10 cellular contexts compared by ENCODE assay signal in the genomic region with DNA sequence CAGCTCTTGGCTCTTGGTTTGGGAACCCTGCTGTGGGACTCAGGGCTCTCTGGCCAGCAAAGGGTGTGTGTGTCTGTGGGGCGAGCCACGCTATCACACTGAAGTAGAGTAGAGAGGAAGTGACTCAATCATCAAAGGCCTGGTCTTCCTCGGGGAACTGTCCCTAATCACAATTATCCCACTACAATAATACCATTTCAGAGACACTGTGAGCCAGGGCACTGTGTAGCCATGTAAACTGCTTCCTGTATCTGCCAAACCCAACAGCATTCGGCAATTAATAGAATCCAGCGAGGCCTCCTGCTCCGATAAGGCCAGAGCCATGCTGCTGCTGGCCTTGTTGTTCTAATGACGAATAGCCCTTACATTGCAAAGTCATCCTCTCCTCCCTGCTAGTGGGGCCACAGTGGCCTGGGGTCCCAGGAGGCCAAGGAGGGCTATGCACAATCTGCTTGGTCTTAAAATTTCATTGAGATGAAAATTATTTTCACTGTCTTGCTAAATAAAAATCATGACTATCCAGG. TPM values are rescaled to one million over a fixed set of nuclear protein-coding genes. Genes with fewer than 3 reads are reported as not detected.
A peak's percentile ranks its signal among the peaks of the same experiment; 100 is the strongest.
DNase-seq lines count a peak whose midpoint lies in the region; ATAC-seq and TF ChIP-seq lines count a peak whose summit lies in the region.
"Had no signal": no experiment of that assay in that cellular context is flagged by ENCODE, and none has a peak within 500 bp of the region (broad histone marks: within the 10 kb centered on the region; RNA-seq: fewer than 3 reads in every experiment).

No MANE protein-coding gene starts in this region.

- no peak for TF ChIP-seq POLR2A in heart left ventricle (IDR thresholded peaks at IDR 0.05)
- TF ChIP-seq POLR2A in upper lobe of left lung (IDR thresholded peaks at IDR 0.05), result no peak

- H3K27ac ChIP-seq in heart left ventricle, result peak overlapping the region in 9 of 12 donors; percentile 14 to 66 (median 39)
- H3K27ac ChIP-seq in upper lobe of left lung, result peak overlapping the region in 2 of 4 donors; percentile 42 to 53
- H3K27ac ChIP-seq in foreskin keratinocyte, result no peak overlapping the region
- H3K27ac ChIP-seq: pancreas had no signal

- peak in 1 of 4 donors; percentile 15 for TF ChIP-seq EP300 in upper lobe of left lung (IDR thresholded peaks at IDR 0.05)

- ATAC-seq in SK-N-SH treated with all-trans-retinoic acid at 6 μM for 48 hours (peak; percentile 54), heart left ventricle (peak; percentile 64 to 78 (median 74)), upper lobe of left lung (ENCODE audit: low FRiP score in 2 of 2) (peak; percentile 44 to 53), GM21619 (IDR thresholded peaks at IDR 0.05; ENCODE audit: unreplicated experiment) (no peak), foreskin keratinocyte (no peak)

- no peak for TF ChIP-seq CTCF in heart left ventricle (IDR thresholded peaks at IDR 0.05)
- TF ChIP-seq CTCF in upper lobe of left lung (IDR thresholded peaks at IDR 0.05), result no peak
- TF ChIP-seq CTCF in foreskin keratinocyte (conservative IDR thresholded peaks at IDR 0.05), result no peak

- DNase-seq in SIG-M5 treated with dmso at 0.1 percent for 504 hours (lab: John Stamatoyannopoulos, UW; ENCODE audit: unreplicated experiment) (peak; percentile 12), SIG-M5 (lab: John Stamatoyannopoulos, UW) (no peak), heart left ventricle (peak in 2 of 5 donors; percentile 37 to 46), upper lobe of left lung (no peak), foreskin keratinocyte (no peak)
- no peak for DNase-seq in effector CD8-positive, alpha-beta T cell (lab: John Stamatoyannopoulos, UW)
- DNase-seq: 8988T, pancreas had no signal

- H3K27me3 ChIP-seq in heart left ventricle (no peaks in the 10 kb centered on the region), upper lobe of left lung (no peaks in the 10 kb centered on the region), foreskin keratinocyte (no peaks in the 10 kb centered on the region)
- H3K27me3 ChIP-seq: pancreas had no signal

- H3K4me3 ChIP-seq in heart left ventricle (no peak overlapping the region), upper lobe of left lung (no peak overlapping the region)
- H3K4me3 ChIP-seq: pancreas had no signal

- H3K36me3 ChIP-seq in heart left ventricle (no peaks in the 10 kb centered on the region), upper lobe of left lung (no peaks in the 10 kb centered on the region)
- H3K36me3 ChIP-seq: pancreas had no signal

- 14 to 29% (median 20%) methylated on average over 7 of the region's 7 CpGs for WGBS in heart left ventricle, 4 donors
- WGBS in upper lobe of left lung, 2 donors, result 41 to 60% methylated on average over 6 to 7 of the region's 7 CpGs

- H3K4me1 ChIP-seq in heart left ventricle (peaks cover 0 to 47% (median 29%) of the 10 kb centered on the region in 12 donors), upper lobe of left lung (peaks cover 9 to 33% (median 30%) of the 10 kb centered on the region in 4 donors), foreskin keratinocyte (no peaks in the 10 kb centered on the region)
- H3K4me1 ChIP-seq: pancreas had no signal

- no peaks in the 10 kb centered on the region for H3K9me3 ChIP-seq in heart left ventricle
- no peaks in the 10 kb centered on the region for H3K9me3 ChIP-seq in upper lobe of left lung
- H3K9me3 ChIP-seq: pancreas had no signal

- intact Hi-C loops in heart left ventricle (cut with DNase I), result loop anchor here in 2 of 10 donors (5.0 kb wide), 1 partner anchor 74 kb away; no protein-coding TSS in a partner anchor

TF ChIP-seq in SK-N-SH treated with all-trans-retinoic acid at 6 μM for 48 hours, 23 proteins besides CTCF, POLR2A, EP300 and RAD21:
- no peak for TF ChIP-seq ZNF565 (CRISPR knock-in tag; conservative IDR thresholded peaks at IDR 0.05; ENCODE audit: low read depth)
- TF ChIP-seq, protein P1, sequence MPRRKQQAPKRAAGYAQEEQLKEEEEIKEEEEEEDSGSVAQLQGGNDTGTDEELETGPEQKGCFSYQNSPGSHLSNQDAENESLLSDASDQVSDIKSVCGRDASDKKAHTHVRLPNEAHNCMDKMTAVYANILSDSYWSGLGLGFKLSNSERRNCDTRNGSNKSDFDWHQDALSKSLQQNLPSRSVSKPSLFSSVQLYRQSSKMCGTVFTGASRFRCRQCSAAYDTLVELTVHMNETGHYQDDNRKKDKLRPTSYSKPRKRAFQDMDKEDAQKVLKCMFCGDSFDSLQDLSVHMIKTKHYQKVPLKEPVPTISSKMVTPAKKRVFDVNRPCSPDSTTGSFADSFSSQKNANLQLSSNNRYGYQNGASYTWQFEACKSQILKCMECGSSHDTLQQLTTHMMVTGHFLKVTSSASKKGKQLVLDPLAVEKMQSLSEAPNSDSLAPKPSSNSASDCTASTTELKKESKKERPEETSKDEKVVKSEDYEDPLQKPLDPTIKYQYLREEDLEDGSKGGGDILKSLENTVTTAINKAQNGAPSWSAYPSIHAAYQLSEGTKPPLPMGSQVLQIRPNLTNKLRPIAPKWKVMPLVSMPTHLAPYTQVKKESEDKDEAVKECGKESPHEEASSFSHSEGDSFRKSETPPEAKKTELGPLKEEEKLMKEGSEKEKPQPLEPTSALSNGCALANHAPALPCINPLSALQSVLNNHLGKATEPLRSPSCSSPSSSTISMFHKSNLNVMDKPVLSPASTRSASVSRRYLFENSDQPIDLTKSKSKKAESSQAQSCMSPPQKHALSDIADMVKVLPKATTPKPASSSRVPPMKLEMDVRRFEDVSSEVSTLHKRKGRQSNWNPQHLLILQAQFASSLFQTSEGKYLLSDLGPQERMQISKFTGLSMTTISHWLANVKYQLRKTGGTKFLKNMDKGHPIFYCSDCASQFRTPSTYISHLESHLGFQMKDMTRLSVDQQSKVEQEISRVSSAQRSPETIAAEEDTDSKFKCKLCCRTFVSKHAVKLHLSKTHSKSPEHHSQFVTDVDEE (CRISPR knock-in tag; IDR thresholded peaks at IDR 0.05), result peak; percentile 24; the same call in 1 of the 2 replicates
- TF ChIP-seq SNAI2 (CRISPR knock-in tag; IDR thresholded peaks at IDR 0.05), result no peak
- TF ChIP-seq, protein P2, sequence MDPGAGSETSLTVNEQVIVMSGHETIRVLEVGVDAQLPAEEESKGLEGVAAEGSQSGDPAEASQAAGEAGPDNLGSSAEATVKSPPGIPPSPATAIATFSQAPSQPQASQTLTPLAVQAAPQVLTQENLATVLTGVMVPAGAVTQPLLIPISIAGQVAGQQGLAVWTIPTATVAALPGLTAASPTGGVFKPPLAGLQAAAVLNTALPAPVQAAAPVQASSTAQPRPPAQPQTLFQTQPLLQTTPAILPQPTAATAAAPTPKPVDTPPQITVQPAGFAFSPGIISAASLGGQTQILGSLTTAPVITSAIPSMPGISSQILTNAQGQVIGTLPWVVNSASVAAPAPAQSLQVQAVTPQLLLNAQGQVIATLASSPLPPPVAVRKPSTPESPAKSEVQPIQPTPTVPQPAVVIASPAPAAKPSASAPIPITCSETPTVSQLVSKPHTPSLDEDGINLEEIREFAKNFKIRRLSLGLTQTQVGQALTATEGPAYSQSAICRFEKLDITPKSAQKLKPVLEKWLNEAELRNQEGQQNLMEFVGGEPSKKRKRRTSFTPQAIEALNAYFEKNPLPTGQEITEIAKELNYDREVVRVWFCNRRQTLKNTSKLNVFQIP (CRISPR knock-in tag; IDR thresholded peaks at IDR 0.05; ENCODE audit: borderline replicate concordance, low read depth), result no peak
- peak; percentile 62; the same call in 1 of the 2 replicates for TF ChIP-seq TCF4 (CRISPR knock-in tag; IDR thresholded peaks at IDR 0.05; ENCODE audit: borderline replicate concordance)

RNA-seq across cellular contexts. Expression of gene LMO2, which starts 49.8 kb away (rescaled TPM):
- total RNA-seq in heart left ventricle (10 to 100 TPM in 4 of 9 donors, 1 to 10 TPM in 5; 4.5 to 29.6 (median 8.7) TPM), upper lobe of left lung (10 to 100 TPM in 5 of 6 donors, 1 to 10 TPM in 1; 7.3 to 58.5 (median 34.1) TPM), foreskin keratinocyte (1.6 and 1.7 TPM in 2 replicates)
- polyA plus RNA-seq in heart left ventricle (1 to 10 TPM; 7.9 to 9.6 TPM), foreskin keratinocyte (1.9 TPM in 2 replicates)

Comparison
In these comparisons a context has a peak if more than half of its experiments do, and no peak if none do; other contexts are left out.
1. ATAC-seq: peak in SK-N-SH treated with all-trans-retinoic acid at 6 μM for 48 hours (single experiment), heart left ventricle (4 of 4) and upper lobe of left lung (2 of 2); none in GM21619 (single experiment) and foreskin keratinocyte (single experiment).